In genomic region chr9:69027355-69028097, GRCh38 we compare ENCODE assay signal across 8 cellular contexts.
DNase-seq lines count a peak whose midpoint lies in the region; ATAC-seq lines count a peak whose summit lies in the region.

No MANE protein-coding gene starts in this region.

- ATAC-seq in GM21423 (IDR thresholded peaks at IDR 0.05; ENCODE audit: unreplicated experiment): peak; percentile 72

- DNase-seq in NOMO-1 treated with DMSO at 0.1 percent for 48 hours (lab: John Stamatoyannopoulos, UW; ENCODE audit: unreplicated experiment) (peak; percentile 26), NOMO-1 treated with dmso at 0.1 percent for 144 hours (lab: John Stamatoyannopoulos, UW; ENCODE audit: unreplicated experiment) (no peak), HuH-7 (ENCODE audit: low spot score) (peak; percentile 63), OCI-M1 (lab: John Stamatoyannopoulos, UW) (peak; percentile 90), astrocyte of the hippocampus (ENCODE audit: low read depth, low spot score) (peak; percentile 67), inferior parietal cortex (ENCODE audit: extremely low spot score) (peak; percentile 81)
- peak; percentile 23 for DNase-seq in stimulated activated CD8-positive, alpha-beta memory T cell treated with anti-CD3 and anti-CD28 coated beads, Interleukin-12 subunit alpha, Interleukin-12 subunit beta, amount 100 ng/mL, for 1 hour (ENCODE audit: low read depth)
